In genomic region chr10:24579448-24579847, GRCh38 we compare ENCODE assay signal across 37 cellular contexts.
"Had no signal": no experiment of that assay in that cellular context is flagged by ENCODE, and none has a peak within 500 bp of the region (broad histone marks: within the 10 kb centered on the region; RNA-seq: fewer than 3 reads in every experiment).

No MANE protein-coding gene starts in this region.

- H3K9me3 ChIP-seq: ascending aorta, body of pancreas had no signal

- H3K9me3 Mint-ChIP-seq: activated CD4-positive, alpha-beta memory T cell treated with anti-CD3 and anti-CD28 coated beads for 36 hours; activated CD4-positive, alpha-beta T cell treated with anti-CD3 and anti-CD28 coated beads, Interleukin-2, amount 10 ng/mL, durations not matched to agents 24 days and 14 days; activated CD8-positive, alpha-beta T cell treated with anti-CD3 and anti-CD28 coated beads for 36 hours; activated naive CD4-positive, alpha-beta T cell treated with anti-CD3 and anti-CD28 coated beads for 36 hours; activated naive CD8-positive, alpha-beta T cell treated with anti-CD3 and anti-CD28 coated beads, Interleukin-2, amount 10 ng/mL, durations not matched to agents 7 days and 5 days; activated naive CD8-positive, alpha-beta T cell treated with anti-CD3 and anti-CD28 coated beads, Interleukin-2, amount 50 U/mL, for 24 hours; activated T-cell treated with anti-CD3 and anti-CD28 coated beads, Interleukin-2, amount 50 U/mL, for 4 hours; activated T-cell treated with anti-CD3 and anti-CD28 coated beads, Interleukin-2, amount 50 U/mL, for 72 hours; activated T-helper 1 cell treated with anti-CD3 and anti-CD28 coated beads, Interleukin-12 subunit alpha, Interleukin-12 subunit beta, Interleukin-2, Interleukin-4 antibody, amounts not matched to agents 30 ng/mL and 10 ng/mL and 1 ng/mL, durations not matched to agents 14 hours and 24 hours and 36 hours; activated T-helper 17 cell treated with anti-CD3 and anti-CD28 coated beads, Interleukin-2, amount 50 U/mL, for 72 hours; central memory CD8-positive, alpha-beta T cell; T-helper 1 cell treated with Interleukin-12 subunit alpha and Interleukin-12 subunit beta and Interleukin-4 antibody, amounts not matched to agents 30 μg/mL and 1 μg/mL, for 36 hours; T-helper 2 cell treated with Interferon-gamma antibody and Interleukin-4, amounts not matched to agents 5 μg/mL and 100 μg/mL, for 36 hours had no signal

- DNase-seq: activated B cell treated with CpG ODN at 0.5 μM for 24 hours; activated CD4-positive, alpha-beta memory T cell treated with anti-CD3 and anti-CD28 coated beads for 36 hours; activated CD4-positive, alpha-beta T cell treated with anti-CD3 and anti-CD28 coated beads for 4 hours; activated CD4-positive, alpha-beta T cell treated with anti-CD3 and anti-CD28 coated beads, Interleukin-2, amount 10 ng/mL, durations not matched to agents 24 days and 14 days; activated CD4-positive, alpha-beta T cell treated with anti-CD3 and anti-CD28 coated beads, Interleukin-2, amount 50 U/mL, for 1 hour; activated CD4-positive, alpha-beta T cell treated with anti-CD3 and anti-CD28 coated beads, Interleukin-2, amount 50 U/mL, for 4 hours; activated CD4-positive, CD25-positive, alpha-beta regulatory T cell treated with anti-CD3 and anti-CD28 coated beads, Interleukin-2, amount 50 U/mL, for 72 hours; activated CD8-positive, alpha-beta memory T cell treated with anti-CD3 and anti-CD28 coated beads, Interleukin-2, amount 50 U/mL, for 4 hours; activated CD8-positive, alpha-beta T cell treated with anti-CD3 and anti-CD28 coated beads for 36 hours; activated effector memory CD4-positive, alpha-beta T cell treated with anti-CD3 and anti-CD28 coated beads, Interleukin-2, amount 50 U/mL, for 16 hours; activated gamma-delta T cell treated with Interleukin-2 at 50 U/mL for 16 hours; activated naive CD4-positive, alpha-beta T cell; activated naive CD4-positive, alpha-beta T cell treated with anti-CD3 and anti-CD28 coated beads for 36 hours; activated naive CD4-positive, alpha-beta T cell treated with anti-CD3 and anti-CD28 coated beads, Interleukin-2, amount 50 U/mL, for 16 hours; activated naive CD8-positive, alpha-beta T cell treated with anti-CD3 and anti-CD28 coated beads, Interleukin-2, amount 10 ng/mL, durations not matched to agents 7 days and 5 days; activated naive CD8-positive, alpha-beta T cell treated with anti-CD3 and anti-CD28 coated beads, Interleukin-2, amount 50 U/mL, for 24 hours; activated T-cell treated with anti-CD3 and anti-CD28 coated beads for 4 hours; activated T-cell treated with anti-CD3 and anti-CD28 coated beads, Interleukin-2, amount 50 U/mL, for 1 hour; activated T-cell treated with anti-CD3 and anti-CD28 coated beads, Interleukin-2, amount 50 U/mL, for 4 hours; activated T-cell treated with anti-CD3 and anti-CD28 coated beads, Interleukin-2, amount 50 U/mL, for 72 hours; amygdala; anterior cingulate cortex; body of pancreas; T-helper 1 cell; T-helper 2 cell; T-helper 9 cell had no signal

- H3K27ac Mint-ChIP-seq: activated B cell treated with CpG ODN at 0.5 μM for 24 hours; activated CD4-positive, alpha-beta memory T cell treated with anti-CD3 and anti-CD28 coated beads for 36 hours; activated CD4-positive, alpha-beta T cell treated with anti-CD3 and anti-CD28 coated beads, Interleukin-2, amount 10 ng/mL, durations not matched to agents 24 days and 14 days; activated CD8-positive, alpha-beta T cell treated with anti-CD3 and anti-CD28 coated beads for 36 hours; activated naive CD4-positive, alpha-beta T cell treated with anti-CD3 and anti-CD28 coated beads for 36 hours; activated naive CD8-positive, alpha-beta T cell; activated naive CD8-positive, alpha-beta T cell treated with anti-CD3 and anti-CD28 coated beads, Interleukin-2, amount 10 ng/mL, durations not matched to agents 7 days and 5 days; activated naive CD8-positive, alpha-beta T cell treated with anti-CD3 and anti-CD28 coated beads, Interleukin-2, amount 50 U/mL, for 24 hours; activated T-cell treated with anti-CD3 and anti-CD28 coated beads, Interleukin-2, amount 50 U/mL, for 72 hours; activated T-helper 1 cell treated with anti-CD3 and anti-CD28 coated beads, Interleukin-12 subunit alpha, Interleukin-12 subunit beta, Interleukin-2, Interleukin-4 antibody, amounts not matched to agents 30 ng/mL and 10 ng/mL and 1 ng/mL, durations not matched to agents 14 hours and 24 hours and 36 hours; activated T-helper 17 cell treated with anti-CD3 and anti-CD28 coated beads, Interleukin-2, amount 50 U/mL, for 72 hours; T-helper 1 cell treated with Interleukin-12 subunit alpha and Interleukin-12 subunit beta and Interleukin-4 antibody, amounts not matched to agents 30 μg/mL and 1 μg/mL, for 36 hours; T-helper 2 cell treated with Interferon-gamma antibody and Interleukin-4, amounts not matched to agents 5 μg/mL and 100 μg/mL, for 36 hours had no signal

- H3K27me3 ChIP-seq: ascending aorta, body of pancreas, cardiac muscle cell had no signal

- FAIRE-seq: bronchial epithelial cell, TTC549 had no signal

- H3K4me3 ChIP-seq: ascending aorta, body of pancreas, cardiac muscle cell had no signal

- H3K36me3 ChIP-seq: cardiac muscle cell had no signal

- H3K4me1 ChIP-seq: ascending aorta, body of pancreas had no signal

- ATAC-seq: activated CD8-positive, alpha-beta T cell treated with anti-CD3 and anti-CD28 coated beads for 36 hours; activated naive CD8-positive, alpha-beta T cell treated with anti-CD3 and anti-CD28 coated beads, Interleukin-2, amount 50 U/mL, for 24 hours; activated T-cell treated with anti-CD3 and anti-CD28 coated beads, Interleukin-2, amount 50 U/mL, for 4 hours; activated T-cell treated with anti-CD3 and anti-CD28 coated beads, Interleukin-2, amount 50 U/mL, for 72 hours; activated T-helper 17 cell treated with anti-CD3 and anti-CD28 coated beads, Interleukin-2, amount 50 U/mL, for 72 hours; body of pancreas had no signal

- H3K27ac ChIP-seq: ascending aorta, body of pancreas, cardiac muscle cell, VCaP had no signal
